In the genomic region with DNA sequence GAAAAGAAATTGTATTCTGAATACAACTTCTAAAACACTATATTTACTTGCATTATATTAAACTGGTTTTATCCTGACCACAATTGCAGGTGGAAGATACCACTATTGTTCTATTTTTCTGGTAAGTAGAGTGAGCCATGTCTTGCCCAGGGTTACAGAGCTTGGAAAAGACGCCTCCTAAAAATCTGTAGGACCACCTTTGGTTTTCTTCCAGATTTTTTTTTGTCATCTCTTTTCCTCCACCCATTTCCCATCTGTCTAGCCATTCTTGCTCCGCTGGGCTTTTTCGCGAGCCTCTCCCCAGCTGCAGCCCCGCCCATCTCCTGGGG, we compare ENCODE assay signal across 8 cellular contexts. TPM values are rescaled to one million over a fixed set of nuclear protein-coding genes. Genes with fewer than 3 reads are reported as not detected.
DNase-seq lines count a peak whose midpoint lies in the region; ATAC-seq and TF ChIP-seq lines count a peak whose summit lies in the region.

No MANE protein-coding gene starts in this region.

- peaks cover 3% of the 10 kb centered on the region for H3K27me3 ChIP-seq in CD4-positive, CD25-positive, alpha-beta regulatory T cell (ENCODE audit: control insufficient read depth, insufficient read depth, low read length)
- H3K27me3 ChIP-seq in neural progenitor cell, result no peaks in the 10 kb centered on the region

- no peak overlapping the region for H3K4me2 ChIP-seq in neural progenitor cell

- H3K9me3 ChIP-seq in CD4-positive, CD25-positive, alpha-beta regulatory T cell (ENCODE audit: control insufficient read depth in 2 of 2, low read length in 2 of 2), result no peaks in the 10 kb centered on the region
- no peaks in the 10 kb centered on the region for H3K9me3 ChIP-seq in neural progenitor cell (ENCODE audit: low read depth)

- H4K20me1 ChIP-seq in neural progenitor cell (ENCODE audit: low read depth), result peaks cover 41% of the 10 kb centered on the region

- no peak overlapping the region for H2AFZ ChIP-seq in neural progenitor cell (replicated peaks)

- peak overlapping the region in 2 of 3 donors; percentile 29 to 52 for H3K27ac Mint-ChIP-seq in CD4-positive, CD25-positive, alpha-beta regulatory T cell
- H3K27ac Mint-ChIP-seq in neural progenitor cell, result no peak overlapping the region

- H3K79me2 ChIP-seq in neural progenitor cell (ENCODE audit: low read depth), result peaks cover 45% of the 10 kb centered on the region

- TF ChIP-seq CTCF in astrocyte of the spinal cord (IDR thresholded peaks at IDR 0.05; ENCODE audit: low read depth, low read length) (no peak), neural progenitor cell (IDR thresholded peaks at IDR 0.05) (no peak)

- in situ Hi-C loops in astrocyte of the spinal cord (cut with HindIII; ENCODE audit: low sequenced_read_pairs), result no loop called here

- peak in 1 of 2 donors; percentile 7 for ATAC-seq in CD4-positive, CD25-positive, alpha-beta regulatory T cell (ENCODE audit: low read depth in 2 of 2)
- ATAC-seq in HG02981 (IDR thresholded peaks at IDR 0.05; ENCODE audit: unreplicated experiment) (peak; percentile 54), GM18907 (IDR thresholded peaks at IDR 0.05; ENCODE audit: unreplicated experiment) (no peak), HG03108 (IDR thresholded peaks at IDR 0.05; ENCODE audit: unreplicated experiment) (no peak)

- no peak for DNase-seq in CD4-positive, CD25-positive, alpha-beta regulatory T cell
- DNase-seq in astrocyte of the spinal cord (ENCODE audit: low read depth, low spot score) (no peak), neural progenitor cell (ENCODE audit: low spot score) (no peak), dermis blood vessel endothelial cell (no peak), anterior cingulate cortex (lab: John Stamatoyannopoulos, UW) (no peak)

- no peak overlapping the region for H3K9ac ChIP-seq in neural progenitor cell

- no peaks in the 10 kb centered on the region for H3K9me3 Mint-ChIP-seq in CD4-positive, CD25-positive, alpha-beta regulatory T cell
- H3K9me3 Mint-ChIP-seq in neural progenitor cell, result peaks cover 2% of the 10 kb centered on the region

- H3K27me3 Mint-ChIP-seq in CD4-positive, CD25-positive, alpha-beta regulatory T cell, result peaks cover 5% of the 10 kb centered on the region
- H3K27me3 Mint-ChIP-seq in neural progenitor cell (ENCODE audit: insufficient read depth, low read depth), result peaks cover 2% of the 10 kb centered on the region

- peaks cover 10% of the 10 kb centered on the region for H3F3A ChIP-seq in neural progenitor cell (ENCODE audit: low read depth)

- H3K36me3 Mint-ChIP-seq in CD4-positive, CD25-positive, alpha-beta regulatory T cell, result no peaks in the 10 kb centered on the region
- H3K36me3 Mint-ChIP-seq in neural progenitor cell, result peaks cover 1% of the 10 kb centered on the region

- H3K4me1 Mint-ChIP-seq in CD4-positive, CD25-positive, alpha-beta regulatory T cell, result peaks cover 0 to 10% (median 9%) of the 10 kb centered on the region in 4 donors
- peaks cover 11% of the 10 kb centered on the region for H3K4me1 Mint-ChIP-seq in neural progenitor cell

- H3K4me1 ChIP-seq in CD4-positive, CD25-positive, alpha-beta regulatory T cell (ENCODE audit: control insufficient read depth, insufficient read depth, low read length, poor library complexity, severe bottlenecking), result peaks cover 39% of the 10 kb centered on the region
- H3K4me1 ChIP-seq in neural progenitor cell, result peaks cover 8% of the 10 kb centered on the region

- peak overlapping the region; percentile 67 for H3K27ac ChIP-seq in CD4-positive, CD25-positive, alpha-beta regulatory T cell (ENCODE audit: insufficient read depth, low read length, poor library complexity, severe bottlenecking)
- H3K27ac ChIP-seq in neural progenitor cell, result no peak overlapping the region

- peak overlapping the region; percentile 66 for H3K4me3 ChIP-seq in CD4-positive, CD25-positive, alpha-beta regulatory T cell (ENCODE audit: low read depth, low read length)
- H3K4me3 ChIP-seq in astrocyte of the spinal cord (ENCODE audit: low read depth, low read length) (peak overlapping the region; percentile 28), neural progenitor cell (peak overlapping the region; percentile 98)

- peak overlapping the region in 3 of 4 donors; percentile 92 to 99 (median 95) for H3K4me3 Mint-ChIP-seq in CD4-positive, CD25-positive, alpha-beta regulatory T cell
- H3K4me3 Mint-ChIP-seq in neural progenitor cell, result peak overlapping the region; percentile 92

- no peaks in the 10 kb centered on the region for H3K36me3 ChIP-seq in CD4-positive, CD25-positive, alpha-beta regulatory T cell (ENCODE audit: control insufficient read depth, insufficient read depth, low read length)
- H3K36me3 ChIP-seq in neural progenitor cell, result no peaks in the 10 kb centered on the region

RNA-seq across cellular contexts. Expression of a gene that starts 0.3 kb away (rescaled TPM):
- total RNA-seq in CD4-positive, CD25-positive, alpha-beta regulatory T cell, result 64.4 TPM
- polyA plus RNA-seq in CD4-positive, CD25-positive, alpha-beta regulatory T cell, result 10 to 100 TPM; 14.3 to 21.9 (median 17.7) TPM
- 35.4 and 40.0 TPM in 2 replicates for total RNA-seq in neural progenitor cell (ENCODE audit: low replicate concordance)
- 41.4 and 42.7 TPM in 2 replicates for total RNA-seq in dermis blood vessel endothelial cell

RNA-seq across cellular contexts. Expression of a gene that starts 44.6 kb away (rescaled TPM):
- 94.0 TPM for total RNA-seq in CD4-positive, CD25-positive, alpha-beta regulatory T cell
- 10 to 100 TPM; 39.3 to 44.9 (median 42.6) TPM for polyA plus RNA-seq in CD4-positive, CD25-positive, alpha-beta regulatory T cell
- total RNA-seq in neural progenitor cell (ENCODE audit: low replicate concordance), result 16.1 and 17.3 TPM in 2 replicates
- 24.2 and 33.5 TPM in 2 replicates for total RNA-seq in dermis blood vessel endothelial cell

Comparison
In these comparisons a context has a peak if more than half of its experiments do, and no peak if none do; other contexts are left out.
1. H3K4me3 ChIP-seq: peak in every context shown above with its lines; median percentile 98 in neural progenitor cell; 66 in CD4-positive, CD25-positive, alpha-beta regulatory T cell; 28 in astrocyte of the spinal cord.